ENCODE assay signal across 8 cellular contexts in genomic region chr1:159211331-159212136, GRCh38. TPM values are rescaled to one million over a fixed set of nuclear protein-coding genes. Genes with fewer than 3 reads are reported as not detected.
DNase-seq lines count a peak whose midpoint lies in the region; ATAC-seq and TF ChIP-seq lines count a peak whose summit lies in the region.

No MANE protein-coding gene starts in this region.

- H3K36me3 ChIP-seq in DND-41 (ENCODE audit: insufficient read depth, low read length), result no peaks in the 10 kb centered on the region
- H3K36me3 ChIP-seq in HUES48 (ENCODE audit: control insufficient read depth, insufficient read depth, low read length), result no peaks in the 10 kb centered on the region
- no peaks in the 10 kb centered on the region for H3K36me3 ChIP-seq in brain microvascular endothelial cell (replicated peaks)
- no peaks in the 10 kb centered on the region for H3K36me3 ChIP-seq in lower lobe of right lung

- H3K27ac Mint-ChIP-seq in stimulated activated naive CD8-positive, alpha-beta T cell treated with anti-CD3 and anti-CD28 coated beads, Interleukin-15, amount 100 ng/mL, for 72 hours, result no peak overlapping the region

- no peaks in the 10 kb centered on the region for H3K79me2 ChIP-seq in DND-41 (ENCODE audit: insufficient read depth, low read length)

- no peak overlapping the region for H3K4me3 Mint-ChIP-seq in stimulated activated naive CD8-positive, alpha-beta T cell treated with anti-CD3 and anti-CD28 coated beads, Interleukin-15, amount 100 ng/mL, for 72 hours

- H3K9me3 Mint-ChIP-seq in stimulated activated naive CD8-positive, alpha-beta T cell treated with anti-CD3 and anti-CD28 coated beads, Interleukin-15, amount 100 ng/mL, for 72 hours, result no peaks in the 10 kb centered on the region

- no peaks in the 10 kb centered on the region for H3K9me3 ChIP-seq in DND-41 (ENCODE audit: insufficient read depth, low read length, severe bottlenecking)
- no peaks in the 10 kb centered on the region for H3K9me3 ChIP-seq in HUES48 (ENCODE audit: control insufficient read depth, insufficient read depth, low read length)
- H3K9me3 ChIP-seq in lower lobe of right lung, result no peaks in the 10 kb centered on the region

- peaks cover 85% of the 10 kb centered on the region for H3K27me3 Mint-ChIP-seq in stimulated activated naive CD8-positive, alpha-beta T cell treated with anti-CD3 and anti-CD28 coated beads, Interleukin-15, amount 100 ng/mL, for 72 hours

- no peak overlapping the region for H3K9ac ChIP-seq in DND-41 (ENCODE audit: low read depth, low read length)
- H3K9ac ChIP-seq in HUES48 (ENCODE audit: low read depth, low read length), result no peak overlapping the region

- H3K27me3 ChIP-seq in DND-41 (ENCODE audit: insufficient read depth, low read length, poor library complexity) (no peaks in the 10 kb centered on the region), HUES48 (ENCODE audit: control insufficient read depth, insufficient read depth, low read length) (no peaks in the 10 kb centered on the region), brain microvascular endothelial cell (replicated peaks) (no peaks in the 10 kb centered on the region), lower lobe of right lung (ENCODE audit: low read depth) (peaks cover 33% of the 10 kb centered on the region)

- no peak overlapping the region for H2AFZ ChIP-seq in DND-41 (ENCODE audit: low read depth, low read length)

- ATAC-seq in DND-41 (ENCODE audit: insufficient read depth, low read depth) (peak; percentile 58; the same call in 1 of the 3 replicates), lower lobe of right lung (peak; percentile 27 to 52), sciatic nerve (no peak)
- peak; percentile 68 for ATAC-seq in stimulated activated naive CD8-positive, alpha-beta T cell treated with anti-CD3 and anti-CD28 coated beads, Interleukin-15, amount 100 ng/mL, for 72 hours

- H3K4me1 ChIP-seq in DND-41 (ENCODE audit: insufficient read depth, low read length) (no peaks in the 10 kb centered on the region), HUES48 (ENCODE audit: control insufficient read depth, insufficient read depth, low read length) (peaks cover 16% of the 10 kb centered on the region), lower lobe of right lung (peaks cover 4% of the 10 kb centered on the region)

- no peak overlapping the region for H3K27ac ChIP-seq in DND-41 (ENCODE audit: low read length)
- H3K27ac ChIP-seq in HUES48 (ENCODE audit: low read depth, low read length), result peak overlapping the region; percentile 28
- no peak overlapping the region for H3K27ac ChIP-seq in brain microvascular endothelial cell
- H3K27ac ChIP-seq in lower lobe of right lung, result no peak overlapping the region

- H4K20me1 ChIP-seq in DND-41 (ENCODE audit: insufficient read depth, low read length), result no peaks in the 10 kb centered on the region

- intact Hi-C loops in lower lobe of right lung (cut with DNase I), result no loop called here
- intact Hi-C loops in sciatic nerve (cut with DNase I), result loop anchor here (10.0 kb wide), 1 partner anchor 67 kb away; no protein-coding TSS in a partner anchor

- in situ Hi-C loops in brain microvascular endothelial cell (cut with HindIII; ENCODE audit: low pct_ligation_motif_present, low sequenced_read_pairs), result no loop called here

- DNase-seq in DND-41 (peak; percentile 49), SW480 (ENCODE audit: low spot score) (peak; percentile 33), brain microvascular endothelial cell (no peak), lower lobe of right lung (no peak), sciatic nerve (ENCODE audit: low spot score) (no peak), GF-D8 (lab: John Stamatoyannopoulos, UW) (no peak)
- peak; percentile 52 to 53 for DNase-seq in stimulated activated naive CD8-positive, alpha-beta T cell treated with anti-CD3 and anti-CD28 coated beads, Interleukin-15, amount 100 ng/mL, for 72 hours

- no peak overlapping the region for H3K4me3 ChIP-seq in DND-41 (ENCODE audit: low read depth in 1 of 2, low read length in 2 of 2)
- H3K4me3 ChIP-seq in HUES48 (ENCODE audit: low read depth, low read length), result peak overlapping the region; percentile 39
- no peak overlapping the region for H3K4me3 ChIP-seq in brain microvascular endothelial cell (ENCODE audit: low read depth, low read length)
- H3K4me3 ChIP-seq in lower lobe of right lung, result no peak overlapping the region

- no peak overlapping the region for H3K4me2 ChIP-seq in DND-41 (ENCODE audit: insufficient read depth, low read length)

- peak; percentile 92 for TF ChIP-seq CTCF in DND-41 (IDR thresholded peaks at IDR 0.05; ENCODE audit: borderline replicate concordance, extremely low read depth, low read length, poor library complexity, severe bottlenecking)
- TF ChIP-seq CTCF in brain microvascular endothelial cell (IDR thresholded peaks at IDR 0.05; ENCODE audit: low read depth, low read length, missing control alignments), result peak; percentile 92
- TF ChIP-seq CTCF in lower lobe of right lung (IDR thresholded peaks at IDR 0.05), result peak; percentile 78

- H3K4me1 Mint-ChIP-seq in stimulated activated naive CD8-positive, alpha-beta T cell treated with anti-CD3 and anti-CD28 coated beads, Interleukin-15, amount 100 ng/mL, for 72 hours, result peaks cover 28% of the 10 kb centered on the region

RNA-seq across cellular contexts. Expression of gene ACKR1, which starts 6.9 kb away (rescaled TPM):
- total RNA-seq in lower lobe of right lung, result 30.4 TPM
- 156 TPM for total RNA-seq in sciatic nerve

RNA-seq across cellular contexts. Expression of gene CADM3, which starts 40.1 kb away (rescaled TPM):
- total RNA-seq in lower lobe of right lung (8.8 TPM), sciatic nerve (207 TPM)

Comparison
In these comparisons a context has a peak if more than half of its experiments do, and no peak if none do; other contexts are left out.
1. DNase-seq: peak in DND-41 (single experiment), SW480 (single experiment) and stimulated activated naive CD8-positive, alpha-beta T cell treated with anti-CD3 and anti-CD28 coated beads, Interleukin-15, amount 100 ng/mL, for 72 hours (2 of 2); none in brain microvascular endothelial cell (single experiment), lower lobe of right lung (single experiment), sciatic nerve (single experiment) and GF-D8 (single experiment).
2. RNA of gene CADM3, which starts 40.1 kb away (total RNA-seq): 207 TPM in sciatic nerve (single experiment); 8.8 TPM in lower lobe of right lung (single experiment); every median in the first group is over 10 times any median in the second.
3. Peak in every context shown above with its lines, with median percentiles within 50 percentile points of each other: CTCF ChIP-seq.